Comparison of ENCODE assay signal across 1 cellular context in the genomic region with DNA sequence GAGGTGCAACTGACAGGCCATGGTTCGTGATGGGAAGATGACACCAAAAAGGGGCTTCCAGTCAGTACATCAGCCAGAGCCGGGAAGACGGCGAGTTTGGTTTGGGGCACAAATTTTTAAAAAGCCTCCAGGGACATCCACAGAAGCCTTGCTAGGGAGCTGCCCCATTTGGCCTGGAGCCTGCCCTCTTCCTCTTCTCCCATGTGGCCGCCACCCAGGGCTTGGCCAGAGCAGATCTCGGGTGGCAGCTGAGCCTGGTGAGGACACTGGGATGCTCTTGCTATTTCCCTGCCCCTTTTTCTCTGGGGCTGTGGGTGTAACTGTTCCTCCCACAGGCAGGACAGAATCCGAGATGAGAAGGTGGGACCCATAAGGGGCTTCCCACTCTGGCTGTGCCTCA.
TF ChIP-seq lines count a peak whose summit lies in the region.

No MANE protein-coding gene starts in this region.

TF ChIP-seq in HepG2, 621 proteins besides CTCF, POLR2A, EP300 and RAD21:
- peak; percentile 30 for TF ChIP-seq ZNF687 (CRISPR knock-in tag; IDR thresholded peaks at IDR 0.05)
- TF ChIP-seq FOXP1 (IDR thresholded peaks at IDR 0.05) = no peak
- TF ChIP-seq FOXP1 (CRISPR knock-in tag; IDR thresholded peaks at IDR 0.05) = no peak
